14 cellular contexts compared by ENCODE assay signal in genomic region chr17:21667413-21668117, GRCh38. TPM values are rescaled to one million over a fixed set of nuclear protein-coding genes. Genes with fewer than 3 reads are reported as not detected.
"Had no signal": no experiment of that assay in that cellular context is flagged by ENCODE, and none has a peak within 500 bp of the region (broad histone marks: within the 10 kb centered on the region; RNA-seq: fewer than 3 reads in every experiment).

No MANE protein-coding gene starts in this region.

RNA-seq across cellular contexts. Expression of gene KCNJ18, which starts 24.8 kb away (rescaled TPM):
- total RNA-seq: foreskin keratinocyte; liver; mammary epithelial cell; mucosa of descending colon; naive thymus-derived CD8-positive, alpha-beta T cell; neural crest cell; pancreas; prostate gland; renal cortical epithelial cell; right lobe of liver; skeletal muscle tissue; spleen; temporal lobe; urinary bladder had no signal
- polyA plus RNA-seq: foreskin keratinocyte; liver; mammary epithelial cell; naive thymus-derived CD8-positive, alpha-beta T cell; pancreas; spleen; urinary bladder had no signal
